ENCODE assay signal across 1 cellular context in the genomic region with DNA sequence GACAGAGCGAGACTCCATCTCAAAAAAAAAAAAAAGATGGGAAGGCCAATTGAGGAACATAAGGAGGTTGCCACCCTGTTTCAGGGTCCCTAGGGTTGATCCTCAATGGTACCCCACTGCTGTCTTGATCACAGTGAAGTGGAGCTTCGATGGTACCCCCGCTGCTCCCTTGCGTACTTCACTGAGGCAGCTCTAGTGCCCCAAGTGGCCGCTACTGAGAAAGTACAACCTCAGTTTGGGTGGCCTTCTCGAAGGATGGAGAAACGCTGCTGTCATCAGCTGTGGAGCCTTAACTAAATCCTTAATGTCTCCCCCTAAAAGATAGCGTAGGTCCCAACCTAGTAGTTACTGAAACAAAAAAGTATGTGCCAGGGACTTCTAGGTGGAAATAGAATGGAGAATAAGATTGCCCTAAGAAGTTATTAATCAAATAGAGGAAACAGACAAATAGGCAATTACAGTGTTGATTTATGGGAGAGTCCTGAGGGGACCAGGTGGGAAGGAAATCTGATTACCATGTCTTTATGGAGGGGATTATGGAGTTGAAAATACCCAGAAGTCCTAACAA.
TF ChIP-seq lines count a peak whose summit lies in the region.

No MANE protein-coding gene starts in this region.

TF ChIP-seq in endothelial cell of umbilical vein, 7 proteins besides CTCF, POLR2A, EP300 and RAD21:
- TF ChIP-seq, protein P1, sequence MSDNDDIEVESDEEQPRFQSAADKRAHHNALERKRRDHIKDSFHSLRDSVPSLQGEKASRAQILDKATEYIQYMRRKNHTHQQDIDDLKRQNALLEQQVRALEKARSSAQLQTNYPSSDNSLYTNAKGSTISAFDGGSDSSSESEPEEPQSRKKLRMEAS (IDR thresholded peaks at IDR 0.05; ENCODE audit: insufficient read depth, insufficient read length), result no peak
